Comparison of ENCODE assay signal across 14 cellular contexts in genomic region chr1:203017707-203018106, GRCh38. TPM values are rescaled to one million over a fixed set of nuclear protein-coding genes. Genes with fewer than 3 reads are reported as not detected.
A peak's percentile ranks its signal among the peaks of the same experiment; 100 is the strongest.
DNase-seq lines count a peak whose midpoint lies in the region; ATAC-seq and TF ChIP-seq lines count a peak whose summit lies in the region.
"Had no signal": no experiment of that assay in that cellular context is flagged by ENCODE, and none has a peak within 500 bp of the region (broad histone marks: within the 10 kb centered on the region; RNA-seq: fewer than 3 reads in every experiment).

No MANE protein-coding gene starts in this region.

- no peak overlapping the region for H2AFZ ChIP-seq in GM23338

- ATAC-seq in activated T-cell treated with anti-CD3 and anti-CD28 coated beads, Interleukin-2, amount 50 U/mL, for 72 hours (replicated peaks in 1 of 2), result no peak
- no peak for ATAC-seq in esophagus mucosa
- no peak for ATAC-seq in GM23338

- peak overlapping the region; percentile 28 for H3K27ac Mint-ChIP-seq in activated T-cell treated with anti-CD3 and anti-CD28 coated beads, Interleukin-2, amount 50 U/mL, for 72 hours
- H3K27ac Mint-ChIP-seq in GM23338, result no peak overlapping the region
- H3K27ac Mint-ChIP-seq: B cell; CD4-positive, alpha-beta T cell; HFFc6 had no signal

- peaks cover 26% of the 10 kb centered on the region for H3K79me2 ChIP-seq in GM23338 (replicated peaks; ENCODE audit: insufficient read depth)

- peaks cover 7% of the 10 kb centered on the region for H3K4me1 Mint-ChIP-seq in activated T-cell treated with anti-CD3 and anti-CD28 coated beads, Interleukin-2, amount 50 U/mL, for 72 hours (ENCODE audit: low read depth)
- no peaks in the 10 kb centered on the region for H3K4me1 Mint-ChIP-seq in GM23338
- H3K4me1 Mint-ChIP-seq: B cell had no signal

- no peak for TF ChIP-seq CTCF in GM23338 (conservative IDR thresholded peaks at IDR 0.05; ENCODE audit: low read depth in 2 of 2)

- peaks cover 12 to 32% of the 10 kb centered on the region in 2 donors for H3K36me3 Mint-ChIP-seq in activated T-cell treated with anti-CD3 and anti-CD28 coated beads, Interleukin-2, amount 50 U/mL, for 72 hours (ENCODE audit: insufficient read depth in 2 of 2)
- H3K36me3 Mint-ChIP-seq in GM23338 (ENCODE audit: low read depth), result peaks cover 94% of the 10 kb centered on the region

- no peak overlapping the region for H3K4me2 ChIP-seq in GM23338

- no peak for DNase-seq in activated T-cell treated with anti-CD3 and anti-CD28 coated beads, Interleukin-2, amount 50 U/mL, for 72 hours
- no peak for DNase-seq in activated T-cell treated with anti-CD3 and anti-CD28 coated beads, Interleukin-2, amount 50 U/mL, for 1 hour
- DNase-seq in SJCRH30, result no peak
- DNase-seq in myocyte (ENCODE audit: low read depth), result peak; percentile 34
- no peak for DNase-seq in NCI-H1694 treated with DMSO at 0.1 percent for 48 hours (lab: John Stamatoyannopoulos, UW)
- DNase-seq in GM23338 (ENCODE audit: low spot score), result no peak
- DNase-seq: C1 segment of cervical spinal cord; CD4-positive, alpha-beta T cell; DMS53; HCEC 1CT; HFFc6 had no signal

- no peaks in the 10 kb centered on the region for H3K9me3 ChIP-seq in SJCRH30 (replicated peaks)

- H4K20me1 ChIP-seq in GM23338 (replicated peaks; ENCODE audit: insufficient read depth), result peaks cover 34% of the 10 kb centered on the region

- no peaks in the 10 kb centered on the region for H3K27me3 Mint-ChIP-seq in activated T-cell treated with anti-CD3 and anti-CD28 coated beads, Interleukin-2, amount 50 U/mL, for 72 hours (ENCODE audit: low read depth)
- peaks cover 3% of the 10 kb centered on the region for H3K27me3 Mint-ChIP-seq in GM23338 (ENCODE audit: insufficient read depth, low read depth, poor library complexity)
- H3K27me3 Mint-ChIP-seq: B cell; CD4-positive, alpha-beta T cell had no signal

- H3K4me1 ChIP-seq in SJCRH30, result peaks cover 16% of the 10 kb centered on the region
- H3K4me1 ChIP-seq in GM23338 (ENCODE audit: insufficient read depth), result no peaks in the 10 kb centered on the region

- H3K9me2 ChIP-seq in GM23338 (ENCODE audit: insufficient read depth), result no peaks in the 10 kb centered on the region

- no peak overlapping the region for H3K4me3 ChIP-seq in SJCRH30
- H3K4me3 ChIP-seq in GM23338, result no peak overlapping the region

- H3K36me3 ChIP-seq in SJCRH30, result peaks cover 90% of the 10 kb centered on the region
- H3K36me3 ChIP-seq in GM23338 (ENCODE audit: insufficient read depth), result peaks cover 75% of the 10 kb centered on the region

- H3K27me3 ChIP-seq in SJCRH30 (no peaks in the 10 kb centered on the region), GM23338 (ENCODE audit: insufficient read depth) (no peaks in the 10 kb centered on the region)

- H3F3A ChIP-seq in GM23338 (replicated peaks; ENCODE audit: low read depth), result peaks cover 5% of the 10 kb centered on the region; the same call in 1 of the 2 replicates

- H3K4me3 Mint-ChIP-seq in activated T-cell treated with anti-CD3 and anti-CD28 coated beads, Interleukin-2, amount 50 U/mL, for 72 hours, result no peak overlapping the region
- H3K4me3 Mint-ChIP-seq in GM23338, result no peak overlapping the region
- H3K4me3 Mint-ChIP-seq: B cell; CD4-positive, alpha-beta T cell; HFFc6 had no signal

- H3K27ac ChIP-seq in SJCRH30 (peak overlapping the region; percentile 8), GM23338 (ENCODE audit: low read depth) (no peak overlapping the region)
- H3K27ac ChIP-seq: HL-60 had no signal

- no peaks in the 10 kb centered on the region for H3K9me3 Mint-ChIP-seq in activated T-cell treated with anti-CD3 and anti-CD28 coated beads, Interleukin-2, amount 50 U/mL, for 72 hours
- H3K9me3 Mint-ChIP-seq in GM23338, result no peaks in the 10 kb centered on the region
- H3K9me3 Mint-ChIP-seq: CD4-positive, alpha-beta T cell; HFFc6 had no signal

TF ChIP-seq in GM23338, 12 proteins besides CTCF, POLR2A, EP300 and RAD21 (continues in another document):
- TF ChIP-seq CREB1 (CRISPR knock-in tag; IDR thresholded peaks at IDR 0.05; ENCODE audit: low read depth) (no peak), ZNF462 (CRISPR knock-in tag; IDR thresholded peaks at IDR 0.05) (no peak)

RNA-seq across cellular contexts. Expression of gene PPFIA4, which starts 8.6 kb away (rescaled TPM):
- total RNA-seq in activated T-cell treated with anti-CD3 and anti-CD28 coated beads, Interleukin-2, amount 50 U/mL, for 72 hours, result 10 to 100 TPM in 1 of 2 donors, 1 to 10 TPM in 1; 5.4 to 18.8 TPM
- total RNA-seq in SJCRH30 (2014; rRNA removed; shearing (Covaris generic)), result 13.9 and 21.5 TPM in 2 replicates
- total RNA-seq in myocyte (122 and 180 TPM in 2 replicates), esophagus mucosa (1.0 TPM)
- 110 TPM for polyA plus RNA-seq in myocyte (2012)
- 7.6 and 8.0 TPM in 2 replicates for total RNA-seq in GM23338 (2014; rRNA removed; shearing (Covaris generic))
- 1.3 and 2.2 TPM in 2 replicates for polyA plus RNA-seq in GM23338 (2016; fragmentation: Nextera tagmentation; extraction: Ambion mirVana)

RNA-seq across cellular contexts. Expression of gene TMEM183A, which starts 10.5 kb away (rescaled TPM):
- 10 to 100 TPM; 63.8 to 80.7 TPM for total RNA-seq in activated T-cell treated with anti-CD3 and anti-CD28 coated beads, Interleukin-2, amount 50 U/mL, for 72 hours
- 110 and 121 TPM in 2 replicates for total RNA-seq in SJCRH30 (2014; rRNA removed; shearing (Covaris generic))
- total RNA-seq in myocyte (90.5 and 108 TPM in 2 replicates), esophagus mucosa (54.3 TPM)
- polyA plus RNA-seq in myocyte (2012), result 59.0 TPM
- 107 and 128 TPM in 2 replicates for total RNA-seq in GM23338 (2014; rRNA removed; shearing (Covaris generic))
- polyA plus RNA-seq in GM23338 (2016; fragmentation: Nextera tagmentation; extraction: Ambion mirVana), result 54.7 and 55.1 TPM in 2 replicates

RNA-seq across cellular contexts. Expression of gene CYB5R1, which starts 50.6 kb away (rescaled TPM):
- 10 to 100 TPM; 24.9 to 30.1 TPM for total RNA-seq in activated T-cell treated with anti-CD3 and anti-CD28 coated beads, Interleukin-2, amount 50 U/mL, for 72 hours
- total RNA-seq in SJCRH30 (2014; rRNA removed; shearing (Covaris generic)), result 57.7 and 65.3 TPM in 2 replicates
- total RNA-seq in myocyte (784 and 884 TPM in 2 replicates), esophagus mucosa (73.1 TPM)
- 508 TPM for polyA plus RNA-seq in myocyte (2012)
- total RNA-seq in GM23338 (2014; rRNA removed; shearing (Covaris generic)), result 9.2 and 12.6 TPM in 2 replicates
- 9.0 and 10.5 TPM in 2 replicates for polyA plus RNA-seq in GM23338 (2016; fragmentation: Nextera tagmentation; extraction: Ambion mirVana)

RNA-seq across cellular contexts. Expression of gene ADIPOR1, which starts 59.6 kb away (rescaled TPM):
- total RNA-seq in activated T-cell treated with anti-CD3 and anti-CD28 coated beads, Interleukin-2, amount 50 U/mL, for 72 hours, result 10 to 100 TPM; 72.0 to 75.3 TPM
- 127 and 133 TPM in 2 replicates for total RNA-seq in SJCRH30 (2014; rRNA removed; shearing (Covaris generic))
- total RNA-seq in myocyte (166 and 230 TPM in 2 replicates), esophagus mucosa (82.7 TPM)
- 125 TPM for polyA plus RNA-seq in myocyte (2012)
- 59.1 and 61.2 TPM in 2 replicates for total RNA-seq in GM23338 (2014; rRNA removed; shearing (Covaris generic))
- 45.3 and 47.2 TPM in 2 replicates for polyA plus RNA-seq in GM23338 (2016; fragmentation: Nextera tagmentation; extraction: Ambion mirVana)

Comparison
In these comparisons a context has a peak if more than half of its experiments do, and no peak if none do; other contexts are left out.
1. RNA of gene CYB5R1, which starts 50.6 kb away (total RNA-seq): 784 to 884 TPM in myocyte; 73.1 TPM in esophagus mucosa (single experiment), 57.7 to 65.3 TPM in SJCRH30, 24.9 to 30.1 TPM in activated T-cell treated with anti-CD3 and anti-CD28 coated beads, Interleukin-2, amount 50 U/mL, for 72 hours and 9.2 to 12.6 TPM in GM23338; every median in the first group is over 10 times any median in the second.